ENCODE assay signal across 1 cellular context in genomic region chr1:45752441-45753052, GRCh38.
TF ChIP-seq lines count a peak whose summit lies in the region.

No MANE protein-coding gene starts in this region.

TF ChIP-seq in HepG2, 621 proteins besides CTCF, POLR2A, EP300 and RAD21 (continued from another document):
- TF ChIP-seq ZSCAN5A (CRISPR knock-in tag; IDR thresholded peaks at IDR 0.05; ENCODE audit: borderline replicate concordance), result no peak
- TF ChIP-seq RXRA (CRISPR knock-in tag; IDR thresholded peaks at IDR 0.05), result peak; percentile 24; the same call in 1 of the 2 replicates
- peak; percentile 94 for TF ChIP-seq SIX1 (CRISPR knock-in tag; IDR thresholded peaks at IDR 0.05; ENCODE audit: borderline replicate concordance)
- no peak for TF ChIP-seq RARG (CRISPR knock-in tag; IDR thresholded peaks at IDR 0.05; ENCODE audit: low read depth)
- TF ChIP-seq CEBPG (CRISPR knock-in tag; IDR thresholded peaks at IDR 0.05), result peak; percentile 69
- TF ChIP-seq SOX5 (CRISPR knock-in tag; IDR thresholded peaks at IDR 0.05; ENCODE audit: borderline replicate concordance), result no peak
- TF ChIP-seq KDM5A (IDR thresholded peaks at IDR 0.05; ENCODE audit: borderline replicate concordance, low read length), result no peak
- TF ChIP-seq CSRNP1 (CRISPR knock-in tag; IDR thresholded peaks at IDR 0.05), result no peak
- TF ChIP-seq FOXP1 (IDR thresholded peaks at IDR 0.05), result peak; percentile 63; the same call in 1 of the 2 replicates
- TF ChIP-seq FOXP1 (CRISPR knock-in tag; IDR thresholded peaks at IDR 0.05), result peak; percentile 63; the same call in 1 of the 2 replicates
- no peak for TF ChIP-seq ZNF451 (CRISPR knock-in tag; IDR thresholded peaks at IDR 0.05)
- no peak for TF ChIP-seq ZNF282 (IDR thresholded peaks at IDR 0.05; ENCODE audit: partially characterized antibody)
- TF ChIP-seq ARNT (IDR thresholded peaks at IDR 0.05), result no peak
- TF ChIP-seq PBX3 (CRISPR knock-in tag; IDR thresholded peaks at IDR 0.05; ENCODE audit: borderline replicate concordance), result no peak
- no peak for TF ChIP-seq BATF2 (CRISPR knock-in tag; IDR thresholded peaks at IDR 0.05)
- no peak for TF ChIP-seq SOX13 (IDR thresholded peaks at IDR 0.05)
- TF ChIP-seq SOX13 (CRISPR knock-in tag; conservative IDR thresholded peaks at IDR 0.05 in 1 of 2, IDR thresholded peaks at IDR 0.05 in 1 of 2), result peak in 1 of 2 experiments; percentile 65; a peak in 2 of 4 replicates
- TF ChIP-seq KDM1A (CRISPR knock-in tag; IDR thresholded peaks at IDR 0.05), result no peak
